8 cellular contexts compared by ENCODE assay signal in the genomic region with DNA sequence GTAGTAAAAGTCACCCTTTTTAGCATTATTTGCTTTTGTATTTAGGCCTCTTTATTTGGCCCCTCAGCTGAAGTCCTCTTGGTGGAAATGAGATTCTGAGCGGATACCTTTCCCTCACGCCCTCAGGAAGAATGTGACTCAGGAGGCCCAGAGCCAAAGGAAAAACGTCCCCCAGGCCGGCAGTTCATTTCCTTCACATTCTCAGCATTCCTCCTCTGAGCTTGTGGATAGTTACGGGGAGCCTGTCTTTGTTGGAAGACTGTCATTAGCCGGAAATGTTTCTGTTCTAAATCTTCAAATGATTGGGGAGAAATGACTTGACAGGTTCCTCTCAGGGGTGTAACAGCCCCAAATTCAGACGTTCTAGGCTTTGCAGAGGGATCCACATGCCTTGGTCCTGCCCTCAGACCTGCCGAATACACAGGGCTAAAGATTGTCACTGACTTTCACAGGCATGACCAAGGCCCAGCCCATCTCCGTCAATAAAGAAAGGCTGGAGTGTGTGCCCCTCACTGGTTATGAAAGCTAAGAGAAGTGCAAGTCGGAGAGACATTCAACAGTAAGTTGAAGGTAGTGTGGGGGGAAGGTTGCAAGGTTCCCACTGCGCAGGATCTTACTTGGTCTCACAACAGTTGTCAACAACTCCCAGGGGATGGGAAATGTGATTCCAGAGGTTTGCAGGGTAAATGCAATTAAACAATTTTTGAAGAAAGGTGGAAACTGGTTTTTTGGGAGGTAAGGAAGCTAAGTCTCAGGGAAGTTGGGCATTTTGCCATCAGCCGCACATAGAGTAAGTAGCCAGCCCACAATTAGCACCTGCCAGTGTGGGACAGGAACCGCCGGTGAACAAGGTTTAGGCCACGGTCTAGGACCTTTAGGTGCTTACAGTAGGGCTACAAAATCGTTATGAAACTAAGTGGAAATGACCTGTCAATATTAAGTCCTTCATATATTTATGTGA. TPM values are rescaled to one million over a fixed set of nuclear protein-coding genes. Genes with fewer than 3 reads are reported as not detected.
DNase-seq lines count a peak whose midpoint lies in the region; ATAC-seq and TF ChIP-seq lines count a peak whose summit lies in the region.

No MANE protein-coding gene starts in this region.

- peak overlapping the region; percentile 89 for H3K27ac ChIP-seq in RWPE1
- peak overlapping the region; percentile 43 for H3K27ac ChIP-seq in osteoblast (ENCODE audit: low read depth, low read length)

- DNase-seq in EL = peak; percentile 94
- peak; percentile 93 for DNase-seq in RWPE1 (ENCODE audit: low spot score)
- DNase-seq in fibroblast of pulmonary artery (ENCODE audit: low read depth) = peak; percentile 90
- peak; percentile 91 for DNase-seq in osteoblast (ENCODE audit: insufficient read length, low spot score, missing footprints)
- DNase-seq in NCI-H187 (lab: John Stamatoyannopoulos, UW) = no peak

- no peaks in the 10 kb centered on the region for H3K79me2 ChIP-seq in osteoblast (ENCODE audit: insufficient read depth, low read length)

- peak overlapping the region; percentile 33 for H2AFZ ChIP-seq in osteoblast (ENCODE audit: low read length)

- no peaks in the 10 kb centered on the region for H3K27me3 ChIP-seq in osteoblast (ENCODE audit: insufficient read depth, low read length)

- CTCF ChIA-PET in RWPE1 (lab: Yijun Ruan, JAX) = interaction anchor here (0.6 to 1.4 kb wide), 5 partner anchors 8 to 211 kb away, joined by 3 to 6 read pairs (median 6); no protein-coding TSS in a partner anchor

- H3K4me2 ChIP-seq in osteoblast (ENCODE audit: insufficient read depth, low read length) = peak overlapping the region; percentile 57

- TF ChIP-seq CTCF in RWPE1 (conservative IDR thresholded peaks at IDR 0.05; ENCODE audit: low read depth) = no peak
- no peak for TF ChIP-seq CTCF in fibroblast of pulmonary artery (IDR thresholded peaks at IDR 0.05; ENCODE audit: low read length, missing control alignments)
- no peak for TF ChIP-seq CTCF in osteoblast (IDR thresholded peaks at IDR 0.05; ENCODE audit: extremely low read depth, low read depth, low read length)

- H3K4me3 ChIP-seq in fibroblast of pulmonary artery (replicated peaks; ENCODE audit: low read depth, low read length) (no peak overlapping the region), osteoblast (ENCODE audit: insufficient read depth, low read length) (no peak overlapping the region)

- no peaks in the 10 kb centered on the region for H3K9me3 ChIP-seq in osteoblast (ENCODE audit: low read depth, low read length)

- POLR2A ChIA-PET in RWPE1 (lab: Yijun Ruan, JAX; ENCODE audit: low non-redundant PET) = no interaction called here

- ATAC-seq in GM18511 (IDR thresholded peaks at IDR 0.05; ENCODE audit: unreplicated experiment) (no peak), GM18519 (IDR thresholded peaks at IDR 0.05; ENCODE audit: low FRiP score, unreplicated experiment) (no peak), HG03025 (IDR thresholded peaks at IDR 0.05; ENCODE audit: low FRiP score, unreplicated experiment) (no peak)

- no peaks in the 10 kb centered on the region for H3K36me3 ChIP-seq in osteoblast (ENCODE audit: insufficient read depth, low read length)

- peaks cover 16% of the 10 kb centered on the region for H3K4me1 ChIP-seq in osteoblast (ENCODE audit: insufficient read depth, low read length)

- no peaks in the 10 kb centered on the region for H4K20me1 ChIP-seq in osteoblast (ENCODE audit: insufficient read depth, low read length)

RNA-seq across cellular contexts. Expression of a gene that starts 39.7 kb away (rescaled TPM):
- total RNA-seq in osteoblast = under 0.01 TPM in 1 of 2 replicates, not detected in the other

Comparison
In these comparisons a context has a peak if more than half of its experiments do, and no peak if none do; other contexts are left out.
1. DNase-seq: peak in EL (single experiment), RWPE1 (single experiment), fibroblast of pulmonary artery (single experiment) and osteoblast (single experiment); none in NCI-H187 (0 of 2).